ENCODE assay signal across 21 cellular contexts in the genomic region with DNA sequence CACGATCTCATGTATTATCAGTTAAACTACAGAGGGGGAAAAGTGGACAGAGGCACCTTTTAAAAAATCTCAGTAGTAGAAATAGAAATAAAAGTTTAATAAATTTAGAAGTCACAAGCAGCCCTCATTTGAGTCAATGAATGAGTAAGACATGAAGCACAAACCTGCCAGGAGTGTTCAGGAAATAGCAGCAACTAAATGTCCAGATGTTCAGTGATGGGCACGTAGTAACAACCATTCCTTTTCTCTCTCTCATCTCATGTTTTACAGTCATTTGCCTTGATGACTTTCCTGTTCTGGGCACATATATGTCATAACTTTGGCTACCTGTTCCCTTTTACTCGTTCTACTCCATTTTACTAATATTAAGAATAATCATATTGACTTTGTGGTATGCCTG.
"Had no signal": no experiment of that assay in that cellular context is flagged by ENCODE, and none has a peak within 500 bp of the region (broad histone marks: within the 10 kb centered on the region; RNA-seq: fewer than 3 reads in every experiment).

No MANE protein-coding gene starts in this region.

- H3K27me3 ChIP-seq: gastrocnemius medialis, neutrophil, pancreas, sigmoid colon, stomach, thyroid gland had no signal

- H3K27ac ChIP-seq: coronary artery, gastrocnemius medialis, neutrophil, pancreas, prostate gland, sigmoid colon, stomach, thyroid gland had no signal

- ATAC-seq: gastrocnemius medialis; mucosa of descending colon; natural killer cell treated with Interleukin-12 subunit alpha and Interleukin-12 subunit beta and Interleukin-15 and Interleukin-18, amount 100 ng/mL, for 72 hours; pancreas; right cardiac atrium; stimulated activated effector memory CD8-positive, alpha-beta T cell treated with anti-CD3 and anti-CD28 coated beads, Interleukin-12 subunit alpha, Interleukin-12 subunit beta, amount 100 ng/mL, for 72 hours had no signal

- H3K4me1 ChIP-seq: pancreas, prostate gland, sigmoid colon, thyroid gland had no signal

- H3K4me3 ChIP-seq: coronary artery, gastrocnemius medialis, lung, mucosa of descending colon, pancreas, prostate gland, sigmoid colon, stomach, thyroid gland had no signal

- H3K36me3 ChIP-seq: prostate gland, thyroid gland had no signal

- DNase-seq: dermis blood vessel endothelial cell; effector memory CD4-positive, alpha-beta T cell; gastrocnemius medialis; head of caudate nucleus; kidney; mucosa of descending colon; naive B cell; pancreas; right cardiac atrium; sigmoid colon; stimulated activated CD4-positive, alpha-beta T cell treated with anti-CD3 and anti-CD28 coated beads, Interleukin-2, amount 100 ng/mL, for 24 hours; stimulated activated CD4-positive, alpha-beta T cell treated with anti-CD3 and anti-CD28 coated beads, Interleukin-4, amount 100 ng/mL, for 24 hours; stimulated activated naive CD4-positive, alpha-beta T cell treated with Interleukin-2 at 50 U/mL for 16 hours; stomach; thyroid gland had no signal

- H3K9me3 ChIP-seq: gastrocnemius medialis, mucosa of descending colon, neutrophil, pancreas, prostate gland, sigmoid colon, stomach, thyroid gland had no signal
